12 cellular contexts compared by ENCODE assay signal in the genomic region with DNA sequence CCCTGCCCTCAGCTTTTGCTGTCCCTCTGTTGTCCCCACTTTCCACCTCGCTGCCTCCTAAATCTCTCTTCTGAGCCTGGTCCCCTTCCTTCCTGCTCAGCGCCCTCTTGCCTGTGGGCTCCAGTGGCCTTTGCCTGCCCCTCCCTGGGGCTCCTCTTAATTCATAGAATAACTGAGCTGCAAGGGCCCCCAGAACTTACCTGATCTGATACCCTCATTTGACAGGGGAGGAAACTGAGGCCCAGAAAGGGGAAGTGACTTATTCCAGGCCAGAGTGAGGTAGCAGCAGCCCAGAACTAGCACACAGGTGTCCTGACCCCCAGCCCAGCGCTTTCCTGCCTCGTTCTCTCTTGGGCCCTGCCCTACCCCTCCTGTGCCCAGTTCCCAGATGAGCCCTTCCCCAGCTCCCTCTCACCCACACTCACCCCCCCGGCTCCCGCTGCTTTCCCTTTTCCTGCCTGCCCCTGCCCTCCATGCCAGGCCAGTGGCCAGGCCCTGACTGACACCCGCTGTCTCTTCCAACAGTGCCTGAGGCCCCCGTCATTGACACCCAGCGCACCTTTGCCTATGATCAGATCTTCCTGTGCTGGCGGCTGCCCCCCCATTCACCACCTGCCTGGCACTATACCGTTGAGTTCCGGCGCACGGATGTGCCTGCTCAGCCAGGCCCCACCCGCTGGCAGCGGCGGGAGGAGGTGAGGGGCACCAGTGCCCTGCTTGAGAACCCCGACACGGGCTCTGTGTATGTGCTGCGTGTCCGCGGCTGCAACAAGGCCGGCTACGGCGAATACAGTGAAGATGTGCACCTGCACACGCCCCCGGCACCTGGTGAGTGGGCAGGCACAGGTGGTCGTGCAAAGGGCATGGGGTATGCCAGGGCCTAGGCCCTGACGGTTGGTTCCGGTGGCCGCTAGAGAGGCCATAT. TPM values are rescaled to one million over a fixed set of nuclear protein-coding genes. Genes with fewer than 3 reads are reported as not detected.
DNase-seq lines count a peak whose midpoint lies in the region; ATAC-seq, FAIRE-seq and TF ChIP-seq lines count a peak whose summit lies in the region.
"Had no signal": no experiment of that assay in that cellular context is flagged by ENCODE, and none has a peak within 500 bp of the region (broad histone marks: within the 10 kb centered on the region; RNA-seq: fewer than 3 reads in every experiment).

No MANE protein-coding gene starts in this region.

- peaks cover 41% of the 10 kb centered on the region for H3K4me1 Mint-ChIP-seq in activated naive CD4-positive, alpha-beta T cell treated with anti-CD3 and anti-CD28 coated beads, Interleukin-2, amount 10 ng/mL, durations not matched to agents 7 days and 5 days

- TF ChIP-seq CTCF in HepG2 (CRISPR knock-in tag; IDR thresholded peaks at IDR 0.05) (no peak), uterus (IDR thresholded peaks at IDR 0.05) (no peak)

- H3K9ac ChIP-seq in HepG2 (ENCODE audit: insufficient read depth, low read depth, low read length) = peak overlapping the region; percentile 34; the same call in 1 of the 2 replicates

- peak overlapping the region; percentile 76 for H3K4me2 ChIP-seq in HepG2 (ENCODE audit: low read depth, low read length)

- TF ChIP-seq RAD21 in HepG2 (CRISPR knock-in tag; IDR thresholded peaks at IDR 0.05) = no peak

- peaks cover 38% of the 10 kb centered on the region for H3K4me1 ChIP-seq in HepG2 (ENCODE audit: insufficient read depth, low read length)
- no peaks in the 10 kb centered on the region for H3K4me1 ChIP-seq in uterus

- peak overlapping the region; percentile 34 for H3K27ac Mint-ChIP-seq in activated naive CD4-positive, alpha-beta T cell treated with anti-CD3 and anti-CD28 coated beads, Interleukin-2, amount 10 ng/mL, durations not matched to agents 7 days and 5 days

- H3K4me3 ChIP-seq in HepG2 (replicated peaks in 1 of 3; ENCODE audit: insufficient read depth in 1 of 3, low read depth in 2 of 3, low read length in 3 of 3) (peak overlapping the region in 2 of 3 experiments; percentile 50 to 69; a peak in 4 of 6 replicates), uterus (no peak overlapping the region)
- H3K4me3 ChIP-seq: vagina had no signal

- peak; percentile 28; the same call in 2 of the 3 replicates for ATAC-seq in HepG2
- no peak for ATAC-seq in HG03442 (IDR thresholded peaks at IDR 0.05; ENCODE audit: unreplicated experiment)
- ATAC-seq: Right ventricle myocardium inferior had no signal

- H3K9me3 ChIP-seq in HepG2 (ENCODE audit: low read length) = no peaks in the 10 kb centered on the region
- no peaks in the 10 kb centered on the region for H3K9me3 ChIP-seq in uterus
- H3K9me3 ChIP-seq: vagina had no signal

- H2AFZ ChIP-seq in HepG2 (ENCODE audit: low read length) = no peak overlapping the region

- no peaks in the 10 kb centered on the region for H3K9me3 Mint-ChIP-seq in activated naive CD4-positive, alpha-beta T cell treated with anti-CD3 and anti-CD28 coated beads, Interleukin-2, amount 10 ng/mL, durations not matched to agents 7 days and 5 days

- peak; percentile 10 for DNase-seq in activated naive CD4-positive, alpha-beta T cell treated with anti-CD3 and anti-CD28 coated beads, Interleukin-2, amount 10 ng/mL, durations not matched to agents 7 days and 5 days
- no peak for DNase-seq in activated naive CD4-positive, alpha-beta T cell (lab: John Stamatoyannopoulos, UW)
- DNase-seq in HepG2 (ENCODE audit: low spot score) (no peak), uterus (peak; percentile 14), SHP77 treated with DMSO at 0.1 percent for 48 hours (lab: John Stamatoyannopoulos, UW) (no peak)
- DNase-seq: NCI-H1694 treated with DMSO at 0.1 percent for 48 hours, NCI-H748 treated with DMSO at 0.1 percent for 48 hours, nucleus accumbens had no signal

- no peak for TF ChIP-seq EP300 in HepG2 (IDR thresholded peaks at IDR 0.05; ENCODE audit: low read depth in 2 of 2, low read length in 2 of 2)
- no peak for TF ChIP-seq EP300 in HepG2 (CRISPR knock-in tag; IDR thresholded peaks at IDR 0.05; ENCODE audit: borderline replicate concordance)

- H3K79me2 ChIP-seq in HepG2 (ENCODE audit: insufficient read depth, low read length) = no peaks in the 10 kb centered on the region

- no peaks in the 10 kb centered on the region for H3K36me3 ChIP-seq in HepG2 (replicated peaks in 1 of 2; ENCODE audit: control insufficient read depth in 1 of 2, insufficient read depth in 2 of 2, low read length in 2 of 2)
- no peaks in the 10 kb centered on the region for H3K36me3 ChIP-seq in uterus
- H3K36me3 ChIP-seq: vagina had no signal

- 82% methylated on average over 29 of the region's 31 CpGs for WGBS in HepG2 (ENCODE audit: low lambda C conversion rate)

- FAIRE-seq in HepG2 (lab: Jason Lieb, UNC) = no peak
- FAIRE-seq: colon had no signal

- peaks cover 45% of the 10 kb centered on the region for H3K36me3 Mint-ChIP-seq in activated naive CD4-positive, alpha-beta T cell treated with anti-CD3 and anti-CD28 coated beads, Interleukin-2, amount 10 ng/mL, durations not matched to agents 7 days and 5 days

- CTCF ChIA-PET in activated naive CD4-positive, alpha-beta T cell treated with anti-CD3 and anti-CD28 coated beads, Interleukin-2, amount 10 ng/mL, durations not matched to agents 7 days and 5 days (lab: Charles Lee) = interaction anchor here (2.5 kb wide), 1 partner anchor 14 kb away, joined by 37 read pairs; no protein-coding TSS in a partner anchor
- CTCF ChIA-PET in HepG2 (lab: Yijun Ruan, JAX; ENCODE audit: low intra/inter-chr PET ratio, low total read pairs) = no interaction called here

- no peaks in the 10 kb centered on the region for H3K27me3 Mint-ChIP-seq in activated naive CD4-positive, alpha-beta T cell treated with anti-CD3 and anti-CD28 coated beads, Interleukin-2, amount 10 ng/mL, durations not matched to agents 7 days and 5 days

- intact Hi-C loops in HepG2 (cut with micrococcal nuclease; ENCODE audit: unreplicated experiment) (no loop called here), uterus (cut with DNase I; ENCODE audit: low total_unique reads) (loop anchor here (5.0 kb wide), 1 partner anchor 48 kb away; no protein-coding TSS in a partner anchor)

- POLR2A ChIA-PET in HepG2 (lab: Yijun Ruan, JAX) = interaction anchor here (1.2 to 1.3 kb wide), 2 partner anchors 14 to 30 kb away, joined by 3 to 5 read pairs; no protein-coding TSS in a partner anchor

- in situ Hi-C loops in HepG2 (cut with HindIII; ENCODE audit: extremely low pct_ligation_motif_present, low pct_unique_long_range_greater_than_20kb) = no loop called here

- no peak overlapping the region for H3K4me3 Mint-ChIP-seq in activated naive CD4-positive, alpha-beta T cell treated with anti-CD3 and anti-CD28 coated beads, Interleukin-2, amount 10 ng/mL, durations not matched to agents 7 days and 5 days

- H4K20me1 ChIP-seq in HepG2 (ENCODE audit: insufficient read depth, low read length) = no peaks in the 10 kb centered on the region

- H3K27me3 ChIP-seq in HepG2 (ENCODE audit: control insufficient read depth in 1 of 2, insufficient read depth in 2 of 2, low read length in 2 of 2) (peaks cover 3 to 24% of the 10 kb centered on the region in 2 experiments; a peak in 4 of 5 replicates), uterus (no peaks in the 10 kb centered on the region)
- H3K27me3 ChIP-seq: vagina had no signal

- H3K27ac ChIP-seq in HepG2 (ENCODE audit: extremely low read length, insufficient read depth, low read length) = no peak overlapping the region
- H3K27ac ChIP-seq in uterus = no peak overlapping the region
- H3K27ac ChIP-seq: vagina had no signal

- BruUV-seq in HepG2 (replicated peaks; lab: Mats Ljungman, UMichigan) = no TSS peak

- TF ChIP-seq POLR2A in HepG2 (IDR thresholded peaks at IDR 0.05; ENCODE audit: insufficient read depth in 1 of 2, low read depth in 2 of 2, low read length in 2 of 2) (no peak), uterus (IDR thresholded peaks at IDR 0.05) (no peak)

RNA-seq across cellular contexts. Expression of a gene that starts 5.7 kb away (rescaled TPM):
- total RNA-seq in HepG2 (2016; rRNA removed; fragmentation: Illumina TruSeq; extraction: Trizol) (0.04 and 0.08 TPM in 2 replicates), uterus (1 to 10 TPM in 3 of 4 donors, under 1 TPM in 1; 0.26 to 4.6 (median 2.5) TPM)
- total RNA-seq in HepG2 (2016; cell fraction: cytosol; rRNA removed; fragmentation: Illumina TruSeq; extraction: Trizol; ENCODE audit: low read depth) = not detected in 2 replicates
- total RNA-seq in HepG2 (2016; cell fraction: insoluble cytoplasmic fraction; rRNA removed; fragmentation: Illumina TruSeq; extraction: Trizol) = 0.04 TPM in 1 of 2 replicates, not detected in the other
- not detected in 2 replicates for total RNA-seq in HepG2 (2016; cell fraction: membrane; rRNA removed; fragmentation: Illumina TruSeq; extraction: Trizol)
- total RNA-seq in HepG2 (2016; cell fraction: nucleus; rRNA removed; fragmentation: Illumina TruSeq; extraction: Trizol) = not detected in 2 replicates
- polyA plus RNA-seq in HepG2 (2011; rRNA removed) = 0.09 and 0.12 TPM in 2 replicates
- polyA plus RNA-seq in HepG2 (2011; cell fraction: cytosol; rRNA removed) = 0.04 and 0.11 TPM in 2 replicates
- 0.43 and 0.47 TPM in 2 replicates for polyA plus RNA-seq in HepG2 (2011; cell fraction: nucleus; rRNA removed)
- polyA plus RNA-seq in HepG2 (2012) = 0.15 and 0.25 TPM in 2 replicates
- 0.02 and 0.05 TPM in 2 replicates for polyA plus RNA-seq in HepG2 (2016; cell fraction: cytosol; fragmentation: Illumina TruSeq; extraction: Trizol; ENCODE audit: low read depth)
- not detected in 2 replicates for polyA plus RNA-seq in HepG2 (2016; cell fraction: insoluble cytoplasmic fraction; fragmentation: Illumina TruSeq; extraction: Trizol; ENCODE audit: low read depth)
- 0.05 and 0.08 TPM in 2 replicates for polyA plus RNA-seq in HepG2 (2016; cell fraction: membrane; fragmentation: Illumina TruSeq; extraction: Trizol; ENCODE audit: low read depth)
- 0.21 TPM in 1 of 2 replicates, not detected in the other for polyA plus RNA-seq in HepG2 (2016; cell fraction: nucleus; fragmentation: Illumina TruSeq; extraction: Trizol; ENCODE audit: insufficient read depth, low read depth)
- 0.12 and 0.19 TPM in 2 replicates for polyA minus RNA-seq in HepG2 (2011; rRNA and poly(A)+ RNA removed; ENCODE audit: low replicate concordance)
- not detected in 2 replicates for polyA minus RNA-seq in HepG2 (2011; cell fraction: cytosol; rRNA and poly(A)+ RNA removed)
- not detected in 2 replicates for polyA minus RNA-seq in HepG2 (2011; cell fraction: nucleus; rRNA and poly(A)+ RNA removed)

RNA-seq across cellular contexts. Expression of a gene that starts 6.3 kb away (rescaled TPM):
- total RNA-seq in HepG2 (2016; rRNA removed; fragmentation: Illumina TruSeq; extraction: Trizol) = 48.5 and 79.4 TPM in 2 replicates
- 40.0 and 49.4 TPM in 2 replicates for total RNA-seq in HepG2 (2016; cell fraction: cytosol; rRNA removed; fragmentation: Illumina TruSeq; extraction: Trizol; ENCODE audit: low read depth)
- total RNA-seq in HepG2 (2016; cell fraction: insoluble cytoplasmic fraction; rRNA removed; fragmentation: Illumina TruSeq; extraction: Trizol) = 40.7 and 78.5 TPM in 2 replicates
- 33.6 and 41.0 TPM in 2 replicates for total RNA-seq in HepG2 (2016; cell fraction: membrane; rRNA removed; fragmentation: Illumina TruSeq; extraction: Trizol)
- 50.0 and 52.6 TPM in 2 replicates for total RNA-seq in HepG2 (2016; cell fraction: nucleus; rRNA removed; fragmentation: Illumina TruSeq; extraction: Trizol)
- polyA plus RNA-seq in HepG2 (2011; rRNA removed) = 77.3 and 89.3 TPM in 2 replicates
- 125 and 155 TPM in 2 replicates for polyA plus RNA-seq in HepG2 (2011; cell fraction: cytosol; rRNA removed)
- 119 and 133 TPM in 2 replicates for polyA plus RNA-seq in HepG2 (2011; cell fraction: nucleus; rRNA removed)
- polyA plus RNA-seq in HepG2 (2012) = 73.3 and 73.7 TPM in 2 replicates
- 64.6 and 72.6 TPM in 2 replicates for polyA plus RNA-seq in HepG2 (2016; cell fraction: cytosol; fragmentation: Illumina TruSeq; extraction: Trizol; ENCODE audit: low read depth)
- polyA plus RNA-seq in HepG2 (2016; cell fraction: insoluble cytoplasmic fraction; fragmentation: Illumina TruSeq; extraction: Trizol; ENCODE audit: low read depth) = 47.5 and 61.4 TPM in 2 replicates
- polyA plus RNA-seq in HepG2 (2016; cell fraction: membrane; fragmentation: Illumina TruSeq; extraction: Trizol; ENCODE audit: low read depth) = 49.4 and 56.2 TPM in 2 replicates
- polyA plus RNA-seq in HepG2 (2016; cell fraction: nucleus; fragmentation: Illumina TruSeq; extraction: Trizol; ENCODE audit: insufficient read depth, low read depth) = 120 and 121 TPM in 2 replicates
- 182 and 884 TPM in 2 replicates for polyA minus RNA-seq in HepG2 (2011; rRNA and poly(A)+ RNA removed; ENCODE audit: low replicate concordance)
- 27.3 and 38.2 TPM in 2 replicates for polyA minus RNA-seq in HepG2 (2011; cell fraction: cytosol; rRNA and poly(A)+ RNA removed)
- polyA minus RNA-seq in HepG2 (2011; cell fraction: nucleus; rRNA and poly(A)+ RNA removed) = 22.9 and 23.5 TPM in 2 replicates
- total RNA-seq in uterus = 100 to 1,000 TPM in 1 of 4 donors, 10 to 100 TPM in 2, 1 to 10 TPM in 1; 1.5 to 200 (median 62.5) TPM

RNA-seq across cellular contexts. Expression of a gene that starts 28.3 kb away (rescaled TPM):
- total RNA-seq in HepG2 (2016; rRNA removed; fragmentation: Illumina TruSeq; extraction: Trizol) = 0.39 and 0.86 TPM in 2 replicates
- total RNA-seq in HepG2 (2016; cell fraction: cytosol; rRNA removed; fragmentation: Illumina TruSeq; extraction: Trizol; ENCODE audit: low read depth) = 0.30 TPM in 1 of 2 replicates, not detected in the other
- 0.77 and 0.95 TPM in 2 replicates for total RNA-seq in HepG2 (2016; cell fraction: insoluble cytoplasmic fraction; rRNA removed; fragmentation: Illumina TruSeq; extraction: Trizol)
- 0.22 and 0.45 TPM in 2 replicates for total RNA-seq in HepG2 (2016; cell fraction: membrane; rRNA removed; fragmentation: Illumina TruSeq; extraction: Trizol)
- total RNA-seq in HepG2 (2016; cell fraction: nucleus; rRNA removed; fragmentation: Illumina TruSeq; extraction: Trizol) = 0.94 and 1.8 TPM in 2 replicates
- polyA plus RNA-seq in HepG2 (2011; rRNA removed) = 3.6 and 4.4 TPM in 2 replicates
- polyA plus RNA-seq in HepG2 (2011; cell fraction: cytosol; rRNA removed) = 1.5 and 1.8 TPM in 2 replicates
- 19.9 and 26.8 TPM in 2 replicates for polyA plus RNA-seq in HepG2 (2011; cell fraction: nucleus; rRNA removed)
- 2.1 and 2.4 TPM in 2 replicates for polyA plus RNA-seq in HepG2 (2012)
- 0.14 and 0.26 TPM in 2 replicates for polyA plus RNA-seq in HepG2 (2016; cell fraction: cytosol; fragmentation: Illumina TruSeq; extraction: Trizol; ENCODE audit: low read depth)
- polyA plus RNA-seq in HepG2 (2016; cell fraction: insoluble cytoplasmic fraction; fragmentation: Illumina TruSeq; extraction: Trizol; ENCODE audit: low read depth) = 0.29 and 0.60 TPM in 2 replicates
- 0.10 and 0.31 TPM in 2 replicates for polyA plus RNA-seq in HepG2 (2016; cell fraction: membrane; fragmentation: Illumina TruSeq; extraction: Trizol; ENCODE audit: low read depth)
- polyA plus RNA-seq in HepG2 (2016; cell fraction: nucleus; fragmentation: Illumina TruSeq; extraction: Trizol; ENCODE audit: insufficient read depth, low read depth) = 3.1 and 4.9 TPM in 2 replicates
- 2.9 and 6.9 TPM in 2 replicates for polyA minus RNA-seq in HepG2 (2011; rRNA and poly(A)+ RNA removed; ENCODE audit: low replicate concordance)
- polyA minus RNA-seq in HepG2 (2011; cell fraction: cytosol; rRNA and poly(A)+ RNA removed) = 1.4 and 1.5 TPM in 2 replicates
- 2.7 and 3.4 TPM in 2 replicates for polyA minus RNA-seq in HepG2 (2011; cell fraction: nucleus; rRNA and poly(A)+ RNA removed)
- total RNA-seq in uterus = 100 to 1,000 TPM in 1 of 4 donors, 10 to 100 TPM in 3; 11.8 to 101 (median 38.3) TPM

RNA-seq across cellular contexts. Expression of a gene that starts 29.1 kb away (rescaled TPM):
- total RNA-seq in HepG2 (2016; rRNA removed; fragmentation: Illumina TruSeq; extraction: Trizol) (64.5 and 71.5 TPM in 2 replicates), uterus (10 to 100 TPM in 3 of 4 donors, 1 to 10 TPM in 1; 9.7 to 62.4 (median 26.0) TPM)
- total RNA-seq in HepG2 (2016; cell fraction: cytosol; rRNA removed; fragmentation: Illumina TruSeq; extraction: Trizol; ENCODE audit: low read depth) = 20.6 and 22.4 TPM in 2 replicates
- total RNA-seq in HepG2 (2016; cell fraction: insoluble cytoplasmic fraction; rRNA removed; fragmentation: Illumina TruSeq; extraction: Trizol) = 65.0 and 76.3 TPM in 2 replicates
- total RNA-seq in HepG2 (2016; cell fraction: membrane; rRNA removed; fragmentation: Illumina TruSeq; extraction: Trizol) = 23.2 and 26.5 TPM in 2 replicates
- 35.2 and 36.8 TPM in 2 replicates for total RNA-seq in HepG2 (2016; cell fraction: nucleus; rRNA removed; fragmentation: Illumina TruSeq; extraction: Trizol)
- 72.6 and 85.1 TPM in 2 replicates for polyA plus RNA-seq in HepG2 (2011; rRNA removed)
- 61.1 and 90.3 TPM in 2 replicates for polyA plus RNA-seq in HepG2 (2011; cell fraction: cytosol; rRNA removed)
- polyA plus RNA-seq in HepG2 (2011; cell fraction: nucleus; rRNA removed) = 55.1 and 59.0 TPM in 2 replicates
- polyA plus RNA-seq in HepG2 (2012) = 37.3 and 38.1 TPM in 2 replicates
- polyA plus RNA-seq in HepG2 (2016; cell fraction: cytosol; fragmentation: Illumina TruSeq; extraction: Trizol; ENCODE audit: low read depth) = 25.0 and 25.6 TPM in 2 replicates
- polyA plus RNA-seq in HepG2 (2016; cell fraction: insoluble cytoplasmic fraction; fragmentation: Illumina TruSeq; extraction: Trizol; ENCODE audit: low read depth) = 73.9 and 74.4 TPM in 2 replicates
- polyA plus RNA-seq in HepG2 (2016; cell fraction: membrane; fragmentation: Illumina TruSeq; extraction: Trizol; ENCODE audit: low read depth) = 19.9 and 21.6 TPM in 2 replicates
- 49.3 and 57.4 TPM in 2 replicates for polyA plus RNA-seq in HepG2 (2016; cell fraction: nucleus; fragmentation: Illumina TruSeq; extraction: Trizol; ENCODE audit: insufficient read depth, low read depth)
- 129 and 176 TPM in 2 replicates for polyA minus RNA-seq in HepG2 (2011; rRNA and poly(A)+ RNA removed; ENCODE audit: low replicate concordance)
- polyA minus RNA-seq in HepG2 (2011; cell fraction: cytosol; rRNA and poly(A)+ RNA removed) = 27.0 and 36.4 TPM in 2 replicates
- 23.9 and 27.6 TPM in 2 replicates for polyA minus RNA-seq in HepG2 (2011; cell fraction: nucleus; rRNA and poly(A)+ RNA removed)

RNA-seq across cellular contexts. Expression of a gene that starts 39.0 kb away (rescaled TPM):
- total RNA-seq in HepG2 (2016; rRNA removed; fragmentation: Illumina TruSeq; extraction: Trizol) = 14.8 and 23.2 TPM in 2 replicates
- 29.5 and 29.8 TPM in 2 replicates for total RNA-seq in HepG2 (2016; cell fraction: cytosol; rRNA removed; fragmentation: Illumina TruSeq; extraction: Trizol; ENCODE audit: low read depth)
- total RNA-seq in HepG2 (2016; cell fraction: insoluble cytoplasmic fraction; rRNA removed; fragmentation: Illumina TruSeq; extraction: Trizol) = 21.9 and 28.1 TPM in 2 replicates
- total RNA-seq in HepG2 (2016; cell fraction: membrane; rRNA removed; fragmentation: Illumina TruSeq; extraction: Trizol) = 14.3 and 20.6 TPM in 2 replicates
- total RNA-seq in HepG2 (2016; cell fraction: nucleus; rRNA removed; fragmentation: Illumina TruSeq; extraction: Trizol) = 18.3 and 22.2 TPM in 2 replicates
- polyA plus RNA-seq in HepG2 (2011; rRNA removed) = 53.4 and 61.7 TPM in 2 replicates
- polyA plus RNA-seq in HepG2 (2011; cell fraction: cytosol; rRNA removed) = 70.1 and 134 TPM in 2 replicates
- polyA plus RNA-seq in HepG2 (2011; cell fraction: nucleus; rRNA removed) = 64.8 and 67.2 TPM in 2 replicates
- polyA plus RNA-seq in HepG2 (2012) = 39.2 and 68.2 TPM in 2 replicates
- 29.6 and 50.5 TPM in 2 replicates for polyA plus RNA-seq in HepG2 (2016; cell fraction: cytosol; fragmentation: Illumina TruSeq; extraction: Trizol; ENCODE audit: low read depth)
- polyA plus RNA-seq in HepG2 (2016; cell fraction: insoluble cytoplasmic fraction; fragmentation: Illumina TruSeq; extraction: Trizol; ENCODE audit: low read depth) = 22.4 and 23.3 TPM in 2 replicates
- polyA plus RNA-seq in HepG2 (2016; cell fraction: membrane; fragmentation: Illumina TruSeq; extraction: Trizol; ENCODE audit: low read depth) = 19.9 and 24.8 TPM in 2 replicates
- 44.3 and 46.0 TPM in 2 replicates for polyA plus RNA-seq in HepG2 (2016; cell fraction: nucleus; fragmentation: Illumina TruSeq; extraction: Trizol; ENCODE audit: insufficient read depth, low read depth)
- 23.2 and 26.3 TPM in 2 replicates for polyA minus RNA-seq in HepG2 (2011; rRNA and poly(A)+ RNA removed; ENCODE audit: low replicate concordance)
- 9.3 and 10.7 TPM in 2 replicates for polyA minus RNA-seq in HepG2 (2011; cell fraction: cytosol; rRNA and poly(A)+ RNA removed)
- 3.2 and 5.7 TPM in 2 replicates for polyA minus RNA-seq in HepG2 (2011; cell fraction: nucleus; rRNA and poly(A)+ RNA removed)
- 10 to 100 TPM; 36.1 to 94.4 (median 85.4) TPM for total RNA-seq in uterus

Comparison
In these comparisons a context has a peak if more than half of its experiments do, and no peak if none do; other contexts are left out.
1. DNase-seq: peak in activated naive CD4-positive, alpha-beta T cell treated with anti-CD3 and anti-CD28 coated beads, Interleukin-2, amount 10 ng/mL, durations not matched to agents 7 days and 5 days (single experiment) and uterus (2 of 2); none in activated naive CD4-positive, alpha-beta T cell (0 of 4), HepG2 (single experiment) and SHP77 treated with DMSO at 0.1 percent for 48 hours (single experiment).
2. H3K4me3 ChIP-seq: peak in HepG2 (2 of 3); none in uterus (0 of 2).
3. RNA of a gene that starts 28.3 kb away (total RNA-seq): 11.8 to 101 TPM in uterus; 0.22 to 1.8 TPM in HepG2; every median in the first group is over 4 times any median in the second.